In the genomic region with DNA sequence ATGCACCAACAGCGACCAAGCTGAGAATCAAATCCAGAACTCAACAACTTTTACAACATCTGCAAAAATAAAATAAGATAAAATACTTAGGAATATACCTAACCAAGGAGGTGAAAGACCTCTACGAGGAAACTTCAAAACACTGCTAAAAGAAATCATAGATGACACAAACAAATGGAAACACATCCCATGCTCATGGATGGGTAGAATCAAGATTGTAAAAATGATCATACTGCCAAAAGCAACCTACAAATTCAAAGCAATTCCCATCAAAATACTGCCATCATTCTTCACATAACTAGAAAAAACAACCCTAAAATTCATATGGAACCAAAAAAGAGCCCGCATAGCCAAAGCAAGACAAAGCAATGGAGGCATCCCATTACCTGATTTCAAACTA, we compare ENCODE assay signal across 3 cellular contexts. TPM values are rescaled to one million over a fixed set of nuclear protein-coding genes. Genes with fewer than 3 reads are reported as not detected.
"Had no signal": no experiment of that assay in that cellular context is flagged by ENCODE, and none has a peak within 500 bp of the region (broad histone marks: within the 10 kb centered on the region; RNA-seq: fewer than 3 reads in every experiment).

No MANE protein-coding gene starts in this region.

RNA-seq across cellular contexts. Expression of a gene that starts 21.6 kb away (rescaled TPM):
- total RNA-seq: OCI-LY7, SK-MEL-5 had no signal

RNA-seq across cellular contexts. Expression of a gene that starts 59.9 kb away (rescaled TPM):
- total RNA-seq: OCI-LY7, PC-3, SK-MEL-5 had no signal
